Comparison of ENCODE assay signal across 12 cellular contexts in genomic region chr9:33295571-33295970, GRCh38. TPM values are rescaled to one million over a fixed set of nuclear protein-coding genes. Genes with fewer than 3 reads are reported as not detected.
DNase-seq lines count a peak whose midpoint lies in the region; ATAC-seq and TF ChIP-seq lines count a peak whose summit lies in the region.
"Had no signal": no experiment of that assay in that cellular context is flagged by ENCODE, and none has a peak within 500 bp of the region (broad histone marks: within the 10 kb centered on the region; RNA-seq: fewer than 3 reads in every experiment).

No MANE protein-coding gene starts in this region.

- H3K4me3 Mint-ChIP-seq in WTC11, result no peak overlapping the region

- H3K27me3 Mint-ChIP-seq in WTC11 (ENCODE audit: low read depth), result no peaks in the 10 kb centered on the region

- peaks cover 54% of the 10 kb centered on the region for H3K36me3 Mint-ChIP-seq in WTC11

- H4K20me1 ChIP-seq in DOHH2 (ENCODE audit: control insufficient read depth, insufficient read depth, low read depth, low read length), result peaks cover 4% of the 10 kb centered on the region; the same call in 1 of the 2 replicates

- H3F3A ChIP-seq in DOHH2 (ENCODE audit: control insufficient read depth, insufficient read depth), result peaks cover 36% of the 10 kb centered on the region

- H3K4me3 ChIP-seq in DOHH2 (ENCODE audit: low read length), result peak overlapping the region; percentile 69

- H3K36me3 ChIP-seq in DOHH2 (ENCODE audit: control insufficient read depth, low read length), result peaks cover 96% of the 10 kb centered on the region

- peak overlapping the region; percentile 70 for H3K4me2 ChIP-seq in DOHH2 (ENCODE audit: low read length)

- no peaks in the 10 kb centered on the region for H3K27me3 ChIP-seq in DOHH2 (ENCODE audit: control insufficient read depth, low read length)

- peaks cover 14% of the 10 kb centered on the region for H3K4me1 Mint-ChIP-seq in WTC11

- ATAC-seq in GM19025 (IDR thresholded peaks at IDR 0.05; ENCODE audit: low read depth, unreplicated experiment), result peak; percentile 36
- peak; percentile 41 for ATAC-seq in HG02973 (IDR thresholded peaks at IDR 0.05; ENCODE audit: unreplicated experiment)
- ATAC-seq in WTC11, result no peak
- ATAC-seq in Right ventricle myocardium inferior, result no peak
- ATAC-seq: HCT116 had no signal

- TF ChIP-seq CTCF in DOHH2 (IDR thresholded peaks at IDR 0.05; ENCODE audit: low read depth, low read length, poor library complexity, severe bottlenecking) (no peak), WTC11 (IDR thresholded peaks at IDR 0.05) (no peak)

- H3K79me2 ChIP-seq in DOHH2 (ENCODE audit: control insufficient read depth, low read length), result peaks cover 98% of the 10 kb centered on the region

- CTCF ChIA-PET in WTC11 (lab: Charles Lee), result no interaction called here

- H3K9me2 ChIP-seq in DOHH2 (replicated peaks; ENCODE audit: control insufficient read depth, low read length), result no peaks in the 10 kb centered on the region

- H3K27ac ChIP-seq in DOHH2 (ENCODE audit: low read depth, low read length), result peak overlapping the region; percentile 94
- H3K27ac ChIP-seq: parathyroid adenoma had no signal

- no peaks in the 10 kb centered on the region for H3K9me3 Mint-ChIP-seq in WTC11

- POLR2A ChIA-PET in WTC11 (lab: Charles Lee), result no interaction called here

- DNase-seq in WTC11 (ENCODE audit: low spot score) (no peak), COLO668 (lab: John Stamatoyannopoulos, UW; ENCODE audit: unreplicated experiment) (no peak), Right ventricle myocardium inferior (ENCODE audit: missing footprints) (no peak), midbrain (lab: John Stamatoyannopoulos, UW) (no peak)
- no peak for DNase-seq in NK-92 treated with Interleukin-12 subunit alpha and Interleukin-12 subunit beta, amount 100 ng/mL, for 24 hours (lab: John Stamatoyannopoulos, UW)
- DNase-seq: NCI-H1417 treated with DMSO at 0.1 percent for 48 hours had no signal

- peak overlapping the region; percentile 57; the same call in 1 of the 2 replicates for H3K27ac Mint-ChIP-seq in WTC11

- H3K9me3 ChIP-seq in DOHH2 (ENCODE audit: control insufficient read depth, insufficient read depth, low read length), result no peaks in the 10 kb centered on the region

- H3K4me1 ChIP-seq in DOHH2 (ENCODE audit: control insufficient read depth, low read length), result peaks cover 85% of the 10 kb centered on the region

- intact Hi-C loops in Right ventricle myocardium inferior (cut with DNase I), result loop anchor here (10.0 kb wide), 1 partner anchor 219 kb away; no protein-coding TSS in a partner anchor

TF ChIP-seq in WTC11, 78 proteins besides CTCF, POLR2A, EP300 and RAD21:
- TF ChIP-seq TEAD1 (CRISPR knock-in tag; IDR thresholded peaks at IDR 0.05) (no peak), IRF1 (CRISPR knock-in tag; IDR thresholded peaks at IDR 0.05) (no peak), JUN (CRISPR knock-in tag; IDR thresholded peaks at IDR 0.05) (no peak), RORB (CRISPR knock-in tag; IDR thresholded peaks at IDR 0.05) (no peak), CBFB (CRISPR knock-in tag; IDR thresholded peaks at IDR 0.05; ENCODE audit: low read depth) (no peak), NFATC4 (CRISPR knock-in tag; IDR thresholded peaks at IDR 0.05) (no peak)
- TF ChIP-seq, protein P1, sequence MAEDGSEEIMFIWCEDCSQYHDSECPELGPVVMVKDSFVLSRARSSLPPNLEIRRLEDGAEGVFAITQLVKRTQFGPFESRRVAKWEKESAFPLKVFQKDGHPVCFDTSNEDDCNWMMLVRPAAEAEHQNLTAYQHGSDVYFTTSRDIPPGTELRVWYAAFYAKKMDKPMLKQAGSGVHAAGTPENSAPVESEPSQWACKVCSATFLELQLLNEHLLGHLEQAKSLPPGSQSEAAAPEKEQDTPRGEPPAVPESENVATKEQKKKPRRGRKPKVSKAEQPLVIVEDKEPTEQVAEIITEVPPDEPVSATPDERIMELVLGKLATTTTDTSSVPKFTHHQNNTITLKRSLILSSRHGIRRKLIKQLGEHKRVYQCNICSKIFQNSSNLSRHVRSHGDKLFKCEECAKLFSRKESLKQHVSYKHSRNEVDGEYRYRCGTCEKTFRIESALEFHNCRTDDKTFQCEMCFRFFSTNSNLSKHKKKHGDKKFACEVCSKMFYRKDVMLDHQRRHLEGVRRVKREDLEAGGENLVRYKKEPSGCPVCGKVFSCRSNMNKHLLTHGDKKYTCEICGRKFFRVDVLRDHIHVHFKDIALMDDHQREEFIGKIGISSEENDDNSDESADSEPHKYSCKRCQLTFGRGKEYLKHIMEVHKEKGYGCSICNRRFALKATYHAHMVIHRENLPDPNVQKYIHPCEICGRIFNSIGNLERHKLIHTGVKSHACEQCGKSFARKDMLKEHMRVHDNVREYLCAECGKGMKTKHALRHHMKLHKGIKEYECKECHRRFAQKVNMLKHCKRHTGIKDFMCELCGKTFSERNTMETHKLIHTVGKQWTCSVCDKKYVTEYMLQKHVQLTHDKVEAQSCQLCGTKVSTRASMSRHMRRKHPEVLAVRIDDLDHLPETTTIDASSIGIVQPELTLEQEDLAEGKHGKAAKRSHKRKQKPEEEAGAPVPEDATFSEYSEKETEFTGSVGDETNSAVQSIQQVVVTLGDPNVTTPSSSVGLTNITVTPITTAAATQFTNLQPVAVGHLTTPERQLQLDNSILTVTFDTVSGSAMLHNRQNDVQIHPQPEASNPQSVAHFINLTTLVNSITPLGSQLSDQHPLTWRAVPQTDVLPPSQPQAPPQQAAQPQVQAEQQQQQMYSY (CRISPR knock-in tag; IDR thresholded peaks at IDR 0.05), result no peak
TF ChIP-seq in WTC11: peak in this region for 0.

RNA-seq across cellular contexts. Expression of gene NFX1, which starts 5.3 kb away (rescaled TPM):
- total RNA-seq in WTC11 (2021) (25.4 to 30.9 TPM (median 26.5 TPM) in 3 replicates), Right ventricle myocardium inferior (29.3 TPM)

RNA-seq across cellular contexts. Expression of gene CHMP5, which starts 30.7 kb away (rescaled TPM):
- total RNA-seq in WTC11 (2021) (46.2 to 50.6 TPM (median 46.9 TPM) in 3 replicates), Right ventricle myocardium inferior (51.5 TPM)

RNA-seq across cellular contexts. Expression of gene BAG1, which starts 31.1 kb away (rescaled TPM):
- 44.7 to 52.9 TPM (median 48.2 TPM) in 3 replicates for total RNA-seq in WTC11 (2021)
- 132 TPM for total RNA-seq in Right ventricle myocardium inferior

RNA-seq across cellular contexts. Expression of gene SPINK4, which starts 55.6 kb away (rescaled TPM):
- total RNA-seq in WTC11 (2021) (not detected in 3 replicates), Right ventricle myocardium inferior (not detected)
- total RNA-seq: SK-MEL-5 had no signal

Comparison
In these comparisons a context has a peak if more than half of its experiments do, and no peak if none do; other contexts are left out.
1. ATAC-seq: peak in GM19025 (single experiment) and HG02973 (single experiment); none in WTC11 (single experiment) and Right ventricle myocardium inferior (single experiment).